ENCODE assay signal across 26 cellular contexts in genomic region chr1:165287781-165288180, GRCh38.
DNase-seq lines count a peak whose midpoint lies in the region; ATAC-seq and TF ChIP-seq lines count a peak whose summit lies in the region.
"Had no signal": no experiment of that assay in that cellular context is flagged by ENCODE, and none has a peak within 500 bp of the region (broad histone marks: within the 10 kb centered on the region; RNA-seq: fewer than 3 reads in every experiment).

No MANE protein-coding gene starts in this region.

- peaks cover 16% of the 10 kb centered on the region for H3K27me3 Mint-ChIP-seq in glutamatergic neuron (ENCODE audit: unreplicated experiment)

- H3K36me3 ChIP-seq in Karpas-422 (ENCODE audit: insufficient read depth, low read length) (no peaks in the 10 kb centered on the region), neural cell (ENCODE audit: insufficient read depth, low read length) (no peaks in the 10 kb centered on the region), lower lobe of right lung (no peaks in the 10 kb centered on the region)

- peaks cover 14% of the 10 kb centered on the region for H3K4me1 ChIP-seq in Karpas-422 (ENCODE audit: low read length)
- H3K4me1 ChIP-seq in lower lobe of right lung = no peaks in the 10 kb centered on the region

- H3K4me1 Mint-ChIP-seq in glutamatergic neuron (ENCODE audit: low read depth, unreplicated experiment) = peaks cover 26% of the 10 kb centered on the region
- H3K4me1 Mint-ChIP-seq: activated CD8-positive, alpha-beta memory T cell treated with anti-CD3 and anti-CD28 coated beads, Interleukin-2, amount 10 ng/mL, durations not matched to agents 7 days and 5 days; activated naive CD8-positive, alpha-beta T cell treated with anti-CD3 and anti-CD28 coated beads for 36 hours; CD14-positive monocyte had no signal

- TF ChIP-seq RAD21 in neural cell (conservative IDR thresholded peaks at IDR 0.05) = no peak

- H3K27me3 ChIP-seq in Karpas-422 (ENCODE audit: low read length) (no peaks in the 10 kb centered on the region), neural cell (ENCODE audit: insufficient read depth, low read depth, low read length) (no peaks in the 10 kb centered on the region), lower lobe of right lung (ENCODE audit: low read depth) (peaks cover 43% of the 10 kb centered on the region)

- H3K9me2 ChIP-seq in Karpas-422 (replicated peaks; ENCODE audit: insufficient read depth, low read length) (no peaks in the 10 kb centered on the region), neural cell (ENCODE audit: insufficient read depth, low read length) (no peaks in the 10 kb centered on the region)

- peaks cover 9% of the 10 kb centered on the region for H3K36me3 Mint-ChIP-seq in glutamatergic neuron (ENCODE audit: unreplicated experiment)
- H3K36me3 Mint-ChIP-seq: activated CD8-positive, alpha-beta memory T cell treated with anti-CD3 and anti-CD28 coated beads, Interleukin-2, amount 10 ng/mL, durations not matched to agents 7 days and 5 days; activated naive CD8-positive, alpha-beta T cell treated with anti-CD3 and anti-CD28 coated beads for 36 hours; CD14-positive monocyte; mesothelial cell of epicardium; naive thymus-derived CD8-positive, alpha-beta T cell had no signal

- H3K79me2 ChIP-seq in Karpas-422 (ENCODE audit: low read length) = no peaks in the 10 kb centered on the region
- no peaks in the 10 kb centered on the region for H3K79me2 ChIP-seq in neural cell (replicated peaks; ENCODE audit: insufficient read depth, low read length)

- intact Hi-C loops in lower lobe of right lung (cut with DNase I) = no loop called here

- H3K4me3 ChIP-seq in Karpas-422 (ENCODE audit: low read length) (peak overlapping the region; percentile 23; the same call in 1 of the 2 replicates), neural cell (ENCODE audit: low read length) (peak overlapping the region; percentile 50), lower lobe of right lung (no peak overlapping the region)

- ATAC-seq in lower lobe of right lung (no peak), GM21528 (IDR thresholded peaks at IDR 0.05; ENCODE audit: low FRiP score, unreplicated experiment) (no peak)
- ATAC-seq: activated CD8-positive, alpha-beta memory T cell treated with anti-CD3 and anti-CD28 coated beads, Interleukin-2, amount 10 ng/mL, durations not matched to agents 7 days and 5 days; activated T-cell treated with anti-CD3 and anti-CD28 coated beads, Interleukin-2, amount 50 U/mL, for 4 hours; naive thymus-derived CD8-positive, alpha-beta T cell had no signal

- peak overlapping the region; percentile 59 for H3K4me2 ChIP-seq in Karpas-422 (ENCODE audit: low read depth, low read length, poor library complexity, severe bottlenecking)
- peak overlapping the region; percentile 36 for H3K4me2 ChIP-seq in neural cell (ENCODE audit: low read length)
- H3K4me2 ChIP-seq: KMS-11 had no signal

- peaks cover 8% of the 10 kb centered on the region for H3K9me3 Mint-ChIP-seq in glutamatergic neuron (ENCODE audit: unreplicated experiment)
- H3K9me3 Mint-ChIP-seq: activated naive CD8-positive, alpha-beta T cell treated with anti-CD3 and anti-CD28 coated beads for 36 hours; CD14-positive monocyte had no signal

- no peak overlapping the region for H3K9ac ChIP-seq in Karpas-422 (ENCODE audit: low read length)
- H3K9ac ChIP-seq in neural cell (ENCODE audit: low read length) = peak overlapping the region; percentile 29
- H3K9ac ChIP-seq: KMS-11 had no signal

- H3K9me3 ChIP-seq in Karpas-422 (ENCODE audit: low read length) (no peaks in the 10 kb centered on the region), neural cell (ENCODE audit: low read length) (peaks cover 3% of the 10 kb centered on the region), lower lobe of right lung (no peaks in the 10 kb centered on the region)

- H3K4me3 Mint-ChIP-seq in glutamatergic neuron (ENCODE audit: unreplicated experiment) = peak overlapping the region; percentile 74
- H3K4me3 Mint-ChIP-seq: activated CD8-positive, alpha-beta memory T cell treated with anti-CD3 and anti-CD28 coated beads, Interleukin-2, amount 10 ng/mL, durations not matched to agents 7 days and 5 days; activated naive CD8-positive, alpha-beta T cell treated with anti-CD3 and anti-CD28 coated beads for 36 hours; activated T-cell treated with anti-CD3 and anti-CD28 coated beads, Interleukin-2, amount 50 U/mL, for 4 hours; CD14-positive monocyte; mesothelial cell of epicardium; naive thymus-derived CD8-positive, alpha-beta T cell had no signal

- peak overlapping the region; percentile 90 for H3K27ac Mint-ChIP-seq in glutamatergic neuron (ENCODE audit: unreplicated experiment)
- H3K27ac Mint-ChIP-seq: activated CD8-positive, alpha-beta memory T cell treated with anti-CD3 and anti-CD28 coated beads, Interleukin-2, amount 10 ng/mL, durations not matched to agents 7 days and 5 days; activated naive CD8-positive, alpha-beta T cell treated with anti-CD3 and anti-CD28 coated beads for 36 hours; CD14-positive monocyte; mesothelial cell of epicardium had no signal

- H2AFZ ChIP-seq in Karpas-422 (ENCODE audit: low read length) = no peak overlapping the region
- no peak overlapping the region for H2AFZ ChIP-seq in neural cell (ENCODE audit: low read depth, low read length)

- no peak for TF ChIP-seq CTCF in glutamatergic neuron (IDR thresholded peaks at IDR 0.05; ENCODE audit: partially characterized antibody, unreplicated experiment)
- TF ChIP-seq CTCF in neural cell (IDR thresholded peaks at IDR 0.05; ENCODE audit: poor library complexity, severe bottlenecking) = no peak
- TF ChIP-seq CTCF in lower lobe of right lung (IDR thresholded peaks at IDR 0.05) = no peak

- peak; percentile 59 for DNase-seq in DMS153 (lab: John Stamatoyannopoulos, UW)
- DNase-seq in Karpas-422 = no peak
- no peak for DNase-seq in glutamatergic neuron
- no peak for DNase-seq in lower lobe of right lung
- no peak for DNase-seq in NCI-H1417 treated with DMSO at 0.1 percent for 48 hours (lab: John Stamatoyannopoulos, UW)
- no peak for DNase-seq in SHP77 treated with DMSO at 0.1 percent for 48 hours (lab: John Stamatoyannopoulos, UW)
- DNase-seq: activated CD8-positive, alpha-beta memory T cell treated with anti-CD3 and anti-CD28 coated beads, Interleukin-2, amount 10 ng/mL, durations not matched to agents 7 days and 5 days; activated gamma-delta T cell; activated naive CD8-positive, alpha-beta T cell treated with anti-CD3 and anti-CD28 coated beads for 36 hours; activated T-cell treated with anti-CD3 and anti-CD28 coated beads, Interleukin-2, amount 50 U/mL, for 4 hours; aorta; Calu3; effector CD8-positive, alpha-beta T cell; left ventricle myocardium superior; naive thymus-derived CD8-positive, alpha-beta T cell; NCI-H2029 treated with DMSO at 0.1 percent for 48 hours; stimulated activated naive CD4-positive, alpha-beta T cell treated with Interleukin-2 at 50 U/mL for 16 hours; T-helper 1 cell had no signal

- H3K27ac ChIP-seq in Karpas-422 (ENCODE audit: low read length) (no peak overlapping the region), neural cell (ENCODE audit: low read length) (peak overlapping the region; percentile 70), lower lobe of right lung (no peak overlapping the region)
- H3K27ac ChIP-seq: epithelial cell of prostate, HL-60, KMS-11, RWPE1 had no signal

- H3F3A ChIP-seq in neural cell (ENCODE audit: insufficient read depth, low read length, poor library complexity, severe bottlenecking) = no peaks in the 10 kb centered on the region

- no peaks in the 10 kb centered on the region for H4K20me1 ChIP-seq in Karpas-422 (ENCODE audit: insufficient read depth, low read depth, low read length)
- H4K20me1 ChIP-seq in neural cell (ENCODE audit: insufficient read depth) = no peaks in the 10 kb centered on the region

- no peak for TF ChIP-seq EP300 in neural cell (conservative IDR thresholded peaks at IDR 0.05; ENCODE audit: poor library complexity, severe bottlenecking)

TF ChIP-seq in neural cell, 6 proteins besides CTCF, POLR2A, EP300 and RAD21:
- no peak for TF ChIP-seq EZH2 (IDR thresholded peaks at IDR 0.05; ENCODE audit: borderline replicate concordance, insufficient read depth, low read length, poor library complexity, severe bottlenecking)
- no peak for TF ChIP-seq SMC3 (conservative IDR thresholded peaks at IDR 0.05; ENCODE audit: poor library complexity)
- TF ChIP-seq MXI1 (conservative IDR thresholded peaks at IDR 0.05; ENCODE audit: poor library complexity, severe bottlenecking) = no peak
- no peak for TF ChIP-seq POLR2AphosphoS5 (IDR thresholded peaks at IDR 0.05)
- TF ChIP-seq REST (IDR thresholded peaks at IDR 0.05; ENCODE audit: borderline replicate concordance) = no peak
- TF ChIP-seq TAF1 (IDR thresholded peaks at IDR 0.05; ENCODE audit: low read depth) = no peak
